In genomic region chr3:52839268-52839575, GRCh38 we compare ENCODE assay signal across 20 cellular contexts. TPM values are rescaled to one million over a fixed set of nuclear protein-coding genes. Genes with fewer than 3 reads are reported as not detected.
A peak's percentile ranks its signal among the peaks of the same experiment; 100 is the strongest.
DNase-seq lines count a peak whose midpoint lies in the region; ATAC-seq, FAIRE-seq and TF ChIP-seq lines count a peak whose summit lies in the region.
"Had no signal": no experiment of that assay in that cellular context is flagged by ENCODE, and none has a peak within 500 bp of the region (broad histone marks: within the 10 kb centered on the region; RNA-seq: fewer than 3 reads in every experiment).

No MANE protein-coding gene starts in this region.

- H3K27ac Mint-ChIP-seq in T-helper 1 cell treated with Interleukin-12 subunit alpha and Interleukin-12 subunit beta and Interleukin-4 antibody, amounts not matched to agents 30 μg/mL and 1 μg/mL, for 36 hours = peak overlapping the region; percentile 31
- H3K27ac Mint-ChIP-seq in activated CD4-positive, alpha-beta memory T cell treated with anti-CD3 and anti-CD28 coated beads for 36 hours = no peak overlapping the region
- H3K27ac Mint-ChIP-seq: CD8-positive, alpha-beta T cell; H9 had no signal

- TF ChIP-seq POLR2A in spleen (IDR thresholded peaks at IDR 0.05) = no peak

- H3K27me3 ChIP-seq in heart right ventricle (no peaks in the 10 kb centered on the region), spleen (replicated peaks in 1 of 7) (no peaks in the 10 kb centered on the region)
- H3K27me3 ChIP-seq: BE2C had no signal

- no peaks in the 10 kb centered on the region for H3K27me3 Mint-ChIP-seq in T-helper 1 cell treated with Interleukin-12 subunit alpha and Interleukin-12 subunit beta and Interleukin-4 antibody, amounts not matched to agents 30 μg/mL and 1 μg/mL, for 36 hours (ENCODE audit: low read depth)
- no peaks in the 10 kb centered on the region for H3K27me3 Mint-ChIP-seq in activated CD4-positive, alpha-beta memory T cell treated with anti-CD3 and anti-CD28 coated beads for 36 hours

- no peak overlapping the region for H3K27ac ChIP-seq in heart right ventricle
- H3K27ac ChIP-seq in kidney (ENCODE audit: low read depth in 2 of 2, low read length in 2 of 2) = no peak overlapping the region
- no peak overlapping the region for H3K27ac ChIP-seq in spleen

- H3K4me3 Mint-ChIP-seq in T-helper 1 cell treated with Interleukin-12 subunit alpha and Interleukin-12 subunit beta and Interleukin-4 antibody, amounts not matched to agents 30 μg/mL and 1 μg/mL, for 36 hours = no peak overlapping the region
- H3K4me3 Mint-ChIP-seq in activated CD4-positive, alpha-beta memory T cell treated with anti-CD3 and anti-CD28 coated beads for 36 hours = no peak overlapping the region
- H3K4me3 Mint-ChIP-seq: CD8-positive, alpha-beta T cell; H9 had no signal

- H3K4me3 ChIP-seq in heart right ventricle = no peak overlapping the region
- no peak overlapping the region for H3K4me3 ChIP-seq in kidney (ENCODE audit: low read length in 2 of 2)
- H3K4me3 ChIP-seq in spleen = no peak overlapping the region

- no peak overlapping the region for H3K9ac ChIP-seq in kidney (ENCODE audit: low read length in 2 of 2)

- POLR2A ChIA-PET in activated CD4-positive, alpha-beta memory T cell treated with anti-CD3 and anti-CD28 coated beads for 36 hours (lab: Charles Lee) = no interaction called here

- peaks cover 35% of the 10 kb centered on the region for H3K4me1 Mint-ChIP-seq in T-helper 1 cell treated with Interleukin-12 subunit alpha and Interleukin-12 subunit beta and Interleukin-4 antibody, amounts not matched to agents 30 μg/mL and 1 μg/mL, for 36 hours (ENCODE audit: low read depth)
- peaks cover 24% of the 10 kb centered on the region for H3K4me1 Mint-ChIP-seq in activated CD4-positive, alpha-beta memory T cell treated with anti-CD3 and anti-CD28 coated beads for 36 hours (ENCODE audit: low read depth)

- WGBS in heart right ventricle, 2 donors = 80% methylated on average over 2 of the region's 2 CpGs
- WGBS in spleen, 5 donors = 67 to 94% (median 90%) methylated on average over 1 to 2 of the region's 2 CpGs

- no peak for DNase-seq in T-helper 1 cell
- peak; percentile 11 for DNase-seq in left ventricle myocardium superior
- no peak for DNase-seq in heart right ventricle
- DNase-seq in kidney = peak; percentile 11
- peak; percentile 51 for DNase-seq in spleen
- no peak for DNase-seq in activated CD4-positive, alpha-beta memory T cell treated with anti-CD3 and anti-CD28 coated beads for 36 hours
- DNase-seq in NCI-H1694 treated with DMSO at 0.1 percent for 48 hours (lab: John Stamatoyannopoulos, UW) = no peak
- DNase-seq: 8988T, BE2C, DMS79, H9, NCI-H1417, NCI-H1930, NCI-H526 treated with DMSO at 0.1 percent for 48 hours, OCI-M1 had no signal

- peaks cover 0 to 64% (median 6%) of the 10 kb centered on the region in 9 donors for H3K36me3 ChIP-seq in heart right ventricle
- H3K36me3 ChIP-seq in kidney (ENCODE audit: control insufficient read depth in 1 of 2, insufficient read depth in 2 of 2, low read length in 2 of 2) = peaks cover 19 to 27% of the 10 kb centered on the region in 2 donors
- H3K36me3 ChIP-seq in spleen = peaks cover 0 to 98% (median 48%) of the 10 kb centered on the region in 6 donors
- H3K36me3 ChIP-seq: BE2C had no signal

- H3K9me3 Mint-ChIP-seq in T-helper 1 cell treated with Interleukin-12 subunit alpha and Interleukin-12 subunit beta and Interleukin-4 antibody, amounts not matched to agents 30 μg/mL and 1 μg/mL, for 36 hours = no peaks in the 10 kb centered on the region
- H3K9me3 Mint-ChIP-seq in activated CD4-positive, alpha-beta memory T cell treated with anti-CD3 and anti-CD28 coated beads for 36 hours = no peaks in the 10 kb centered on the region
- H3K9me3 Mint-ChIP-seq: CD8-positive, alpha-beta T cell; H9 had no signal

- ATAC-seq in left ventricle myocardium superior (no peak), heart right ventricle (no peak)

- intact Hi-C loops in left ventricle myocardium superior (cut with micrococcal nuclease) (no loop called here), heart right ventricle (cut with DNase I) (loop anchor here in 1 of 10 donors (5.0 kb wide), 1 partner anchor 233 kb away; no protein-coding TSS in a partner anchor), kidney (cut with DNase I) (no loop called here), spleen (cut with DNase I; ENCODE audit: low total_unique reads) (no loop called here)
- intact Hi-C loops in activated CD4-positive, alpha-beta memory T cell treated with anti-CD3 and anti-CD28 coated beads for 36 hours (cut with micrococcal nuclease) = no loop called here

- peaks cover 16% of the 10 kb centered on the region for H3K36me3 Mint-ChIP-seq in T-helper 1 cell treated with Interleukin-12 subunit alpha and Interleukin-12 subunit beta and Interleukin-4 antibody, amounts not matched to agents 30 μg/mL and 1 μg/mL, for 36 hours (ENCODE audit: low read depth)
- H3K36me3 Mint-ChIP-seq in activated CD4-positive, alpha-beta memory T cell treated with anti-CD3 and anti-CD28 coated beads for 36 hours = peaks cover 4% of the 10 kb centered on the region

- CTCF ChIA-PET in activated CD4-positive, alpha-beta memory T cell treated with anti-CD3 and anti-CD28 coated beads for 36 hours (lab: Charles Lee) = interaction anchor here (0.6 to 2.7 kb wide), 2 partner anchors 18 to 54 kb away, joined by 4 to 12 read pairs; no protein-coding TSS in a partner anchor

- FAIRE-seq in kidney (lab: Jason Lieb, UNC) = no peak
- FAIRE-seq: D721Med had no signal

- H3K9me3 ChIP-seq in heart right ventricle = no peaks in the 10 kb centered on the region
- H3K9me3 ChIP-seq in kidney (ENCODE audit: control insufficient read depth in 1 of 2, low read length in 2 of 2) = no peaks in the 10 kb centered on the region
- no peaks in the 10 kb centered on the region for H3K9me3 ChIP-seq in spleen
- H3K9me3 ChIP-seq: BE2C had no signal

- H3K4me1 ChIP-seq in heart right ventricle = peaks cover 16 to 68% (median 46%) of the 10 kb centered on the region in 9 donors
- H3K4me1 ChIP-seq in kidney (ENCODE audit: control insufficient read depth in 1 of 2, insufficient read depth in 1 of 2, low read depth in 1 of 2, low read length in 2 of 2) = no peaks in the 10 kb centered on the region
- H3K4me1 ChIP-seq in spleen = peaks cover 0 to 44% (median 9%) of the 10 kb centered on the region in 6 donors
- H3K4me1 ChIP-seq: BE2C had no signal

- TF ChIP-seq CTCF in heart right ventricle (IDR thresholded peaks at IDR 0.05) (no peak), kidney (IDR thresholded peaks at IDR 0.05; ENCODE audit: borderline replicate concordance, extremely low read depth, insufficient read depth) (no peak), spleen (IDR thresholded peaks at IDR 0.05 in 8 of 11, conservative IDR thresholded peaks at IDR 0.05 in 3 of 11) (no peak)

RNA-seq across cellular contexts. Expression of gene MUSTN1, which starts 4.4 kb away (rescaled TPM):
- total RNA-seq in left ventricle myocardium superior (10.9 TPM), heart right ventricle (10 to 100 TPM; 13.0 to 91.1 (median 37.5) TPM), kidney (18.6 TPM), spleen (1 to 10 TPM in 5 of 7 donors, not detected in 2; 2.5 to 6.8 (median 3.4) TPM)
- polyA plus RNA-seq in heart right ventricle (100 to 1,000 TPM in 1 of 2 donors, 10 to 100 TPM in 1; 59.6 to 182 TPM), kidney (ENCODE audit: insufficient read depth, low read depth, low replicate concordance) (47.8 TPM), spleen (10 to 100 TPM; 10.0 to 17.8 (median 16.1) TPM)
- 1 to 10 TPM in 1 of 2 experiments, not detected in 1; 1.1 TPM for total RNA-seq in activated CD4-positive, alpha-beta memory T cell treated with anti-CD3 and anti-CD28 coated beads for 36 hours
- total RNA-seq: HT1080 had no signal

RNA-seq across cellular contexts. Expression of gene ITIH4, which starts 8.8 kb away (rescaled TPM):
- 4.1 TPM for total RNA-seq in left ventricle myocardium superior
- 1 to 10 TPM; 2.3 to 9.3 (median 4.3) TPM for total RNA-seq in heart right ventricle
- 10 to 100 TPM in 1 of 2 donors, 1 to 10 TPM in 1; 1.5 to 17.9 TPM for polyA plus RNA-seq in heart right ventricle
- total RNA-seq in kidney = 15.4 TPM
- polyA plus RNA-seq in kidney (ENCODE audit: insufficient read depth, low read depth, low replicate concordance) = 12.9 TPM
- 10 to 100 TPM in 6 of 7 donors, 1 to 10 TPM in 1; 9.9 to 27.4 (median 20.1) TPM for total RNA-seq in spleen
- polyA plus RNA-seq in spleen = 10 to 100 TPM; 10.4 to 54.2 (median 30.3) TPM
- 1 to 10 TPM; 4.3 to 6.3 TPM for total RNA-seq in activated CD4-positive, alpha-beta memory T cell treated with anti-CD3 and anti-CD28 coated beads for 36 hours
- total RNA-seq: HT1080 had no signal

RNA-seq across cellular contexts. Expression of gene ITIH3, which starts 44.6 kb away (rescaled TPM):
- total RNA-seq in left ventricle myocardium superior (not detected), heart right ventricle (under 1 TPM; 0.13 to 0.97 (median 0.41) TPM), kidney (2.3 TPM), spleen (10 to 100 TPM in 6 of 7 donors, 1 to 10 TPM in 1; 8.0 to 53.7 (median 17.6) TPM)
- polyA plus RNA-seq in heart right ventricle (1 to 10 TPM; 1.0 to 1.3 TPM), kidney (ENCODE audit: insufficient read depth, low read depth, low replicate concordance) (2.1 TPM), spleen (10 to 100 TPM; 12.4 to 44.4 (median 15.2) TPM)
- total RNA-seq in activated CD4-positive, alpha-beta memory T cell treated with anti-CD3 and anti-CD28 coated beads for 36 hours = not detected
- total RNA-seq: CD8-positive, alpha-beta T cell; H9; RPMI7951 had no signal

RNA-seq across cellular contexts. Expression of gene STIMATE, which starts 58.1 kb away (rescaled TPM):
- 9.0 TPM for total RNA-seq in left ventricle myocardium superior
- 1 to 10 TPM; 4.0 to 9.7 (median 7.3) TPM for total RNA-seq in heart right ventricle
- 1 to 10 TPM; 4.4 to 7.2 TPM for polyA plus RNA-seq in heart right ventricle
- total RNA-seq in kidney = 21.4 TPM
- polyA plus RNA-seq in kidney (ENCODE audit: insufficient read depth, low read depth, low replicate concordance) = 23.3 TPM
- 10 to 100 TPM; 20.3 to 65.6 (median 40.6) TPM for total RNA-seq in spleen
- 10 to 100 TPM in 1 of 3 donors, 1 to 10 TPM in 2; 4.0 to 12.8 (median 5.5) TPM for polyA plus RNA-seq in spleen
- total RNA-seq in activated CD4-positive, alpha-beta memory T cell treated with anti-CD3 and anti-CD28 coated beads for 36 hours = 10 to 100 TPM; 13.0 to 18.3 TPM

Comparison
In these comparisons a context has a peak if more than half of its experiments do, and no peak if none do; other contexts are left out.
1. DNase-seq: peak in left ventricle myocardium superior (single experiment), kidney (single experiment) and spleen (single experiment); none in T-helper 1 cell (0 of 5), heart right ventricle (0 of 2), activated CD4-positive, alpha-beta memory T cell treated with anti-CD3 and anti-CD28 coated beads for 36 hours (single experiment) and NCI-H1694 treated with DMSO at 0.1 percent for 48 hours (single experiment).